Comparison of ENCODE assay signal across 1 cellular context in the genomic region with DNA sequence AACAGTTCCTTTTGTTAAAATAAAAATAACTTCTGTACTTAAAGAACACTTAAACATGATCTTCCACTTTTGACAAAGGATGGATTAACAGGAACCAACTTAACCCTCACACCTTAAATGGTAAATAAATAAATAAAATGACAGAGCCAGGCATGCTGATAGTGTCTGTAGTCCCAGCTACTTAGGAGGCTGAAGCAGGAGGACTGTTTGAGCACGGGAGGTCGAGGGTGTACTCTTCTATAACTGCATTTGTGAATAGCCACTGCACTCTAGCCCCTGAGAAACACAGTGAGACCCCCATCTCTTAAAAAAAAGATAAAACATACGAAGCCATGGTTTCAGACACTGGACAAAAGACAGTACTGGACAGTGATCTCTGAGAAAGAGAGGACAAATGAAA.
TF ChIP-seq lines count a peak whose summit lies in the region.

No MANE protein-coding gene starts in this region.

TF ChIP-seq in HepG2, 621 proteins besides CTCF, POLR2A, EP300 and RAD21:
- peak; percentile 54; the same call in 1 of the 2 replicates for TF ChIP-seq ZNF770 (CRISPR knock-in tag; IDR thresholded peaks at IDR 0.05)
- TF ChIP-seq ETV6 (CRISPR knock-in tag; conservative IDR thresholded peaks at IDR 0.05), result no peak
- no peak for TF ChIP-seq SRF (IDR thresholded peaks at IDR 0.05; ENCODE audit: low read depth, low read length)
- TF ChIP-seq, protein P1, sequence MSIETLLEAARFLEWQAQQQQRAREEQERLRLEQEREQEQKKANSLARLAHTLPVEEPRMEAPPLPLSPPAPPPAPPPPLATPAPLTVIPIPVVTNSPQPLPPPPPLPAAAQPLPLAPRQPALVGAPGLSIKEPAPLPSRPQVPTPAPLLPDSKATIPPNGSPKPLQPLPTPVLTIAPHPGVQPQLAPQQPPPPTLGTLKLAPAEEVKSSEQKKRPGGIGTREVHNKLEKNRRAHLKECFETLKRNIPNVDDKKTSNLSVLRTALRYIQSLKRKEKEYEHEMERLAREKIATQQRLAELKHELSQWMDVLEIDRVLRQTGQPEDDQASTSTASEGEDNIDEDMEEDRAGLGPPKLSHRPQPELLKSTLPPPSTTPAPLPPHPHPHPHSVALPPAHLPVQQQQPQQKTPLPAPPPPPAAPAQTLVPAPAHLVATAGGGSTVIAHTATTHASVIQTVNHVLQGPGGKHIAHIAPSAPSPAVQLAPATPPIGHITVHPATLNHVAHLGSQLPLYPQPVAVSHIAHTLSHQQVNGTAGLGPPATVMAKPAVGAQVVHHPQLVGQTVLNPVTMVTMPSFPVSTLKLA (IDR thresholded peaks at IDR 0.05), result no peak
TF ChIP-seq in HepG2: peak in this region for 1.
